Comparison of ENCODE assay signal across 1 cellular context in genomic region chr5:176553260-176554085, GRCh38.
TF ChIP-seq lines count a peak whose summit lies in the region.

No MANE protein-coding gene starts in this region.

TF ChIP-seq in A549, 52 proteins besides CTCF, POLR2A, EP300 and RAD21:
- TF ChIP-seq BHLHE40 (IDR thresholded peaks at IDR 0.05; ENCODE audit: low read depth, low read length) (no peak), FOSL2 (IDR thresholded peaks at IDR 0.05) (no peak), FOSL2 (CRISPR knock-in tag; IDR thresholded peaks at IDR 0.05) (peak; percentile 56), ELK1 (IDR thresholded peaks at IDR 0.05; ENCODE audit: low read depth, low read length) (no peak)
